In genomic region chr3:45226206-45226915, GRCh38 we compare ENCODE assay signal across 8 cellular contexts. TPM values are rescaled to one million over a fixed set of nuclear protein-coding genes. Genes with fewer than 3 reads are reported as not detected.
DNase-seq lines count a peak whose midpoint lies in the region; ATAC-seq and TF ChIP-seq lines count a peak whose summit lies in the region.

Gene TMEM158 (minus strand): TSS chr3:45226287. CDS start chr3:45226027, 260 bp downstream.

- TF ChIP-seq CTCF in A673 (conservative IDR thresholded peaks at IDR 0.05; ENCODE audit: low read depth, low read length) (no peak), omental fat pad (IDR thresholded peaks at IDR 0.05) (no peak), suprapubic skin (IDR thresholded peaks at IDR 0.05) (no peak)

- no peak within 1 kb of the TSS for H3K27ac ChIP-seq in A673 (ENCODE audit: low read depth, low read length, poor library complexity, severe bottlenecking)
- no peak within 1 kb of the TSS for H3K27ac ChIP-seq in suprapubic skin

- BruUV-seq in A673 (replicated peaks; lab: Mats Ljungman, UMichigan) = no TSS peak

- CTCF ChIA-PET in A673 (lab: Charles Lee) = interaction anchor here (0.6 kb wide), 1 partner anchor 189 kb away, joined by 4 read pairs; no protein-coding TSS in a partner anchor

- DNase-seq in A673 (ENCODE audit: low spot score) (peak; percentile 77), SK-N-DZ (ENCODE audit: low spot score) (peak; percentile 36), head of caudate nucleus (peak; percentile 29 to 94 (median 81)), omental fat pad (ENCODE audit: low spot score) (peak; percentile 74), suprapubic skin (ENCODE audit: low spot score in 2 of 2) (peak; percentile 87 to 88)
- DNase-seq in activated naive CD4-positive, alpha-beta T cell treated with anti-CD3 and anti-CD28 coated beads, Interleukin-2, amount 50 U/mL, for 16 hours = peak; percentile 78

- H3K4me1 ChIP-seq in A673 (ENCODE audit: insufficient read depth, low read length, poor library complexity, severe bottlenecking) (peaks cover 4% of the 10 kb centered on the region), suprapubic skin (peaks cover 24% of the 10 kb centered on the region)

- H3K27me3 ChIP-seq in A673 (replicated peaks; ENCODE audit: insufficient read depth, low read depth, low read length, poor library complexity) (no peaks in the 10 kb centered on the region), suprapubic skin (peaks cover 14% of the 10 kb centered on the region)

- 3% methylated on average over 32 of the region's 63 CpGs for WGBS in suprapubic skin

- H3K9me3 ChIP-seq in A673 (ENCODE audit: low read depth, low read length, poor library complexity, severe bottlenecking) (no peaks in the 10 kb centered on the region), suprapubic skin (no peaks in the 10 kb centered on the region)

- ATAC-seq in GM18907 (IDR thresholded peaks at IDR 0.05; ENCODE audit: unreplicated experiment) (peak; percentile 75), HG03432 (IDR thresholded peaks at IDR 0.05; ENCODE audit: unreplicated experiment) (peak; percentile 76), omental fat pad (ENCODE audit: low FRiP score) (peak; percentile 96)

- intact Hi-C loops in A673 (cut with micrococcal nuclease; ENCODE audit: unreplicated experiment) (loop anchor here (5.0 kb wide), 1 partner anchor 271 kb away; no protein-coding TSS in a partner anchor), head of caudate nucleus (cut with DNase I) (loop anchor here (5.0 to 10.0 kb wide), 2 partner anchors 266 to 428 kb away; no protein-coding TSS in a partner anchor)

- H3K4me3 ChIP-seq in A673 (ENCODE audit: low read depth, low read length, poor library complexity, severe bottlenecking) (peak within 1 kb of the TSS; percentile 54), suprapubic skin (peak within 1 kb of the TSS; percentile 69)

- no peaks in the 10 kb centered on the region for H3K36me3 ChIP-seq in A673 (ENCODE audit: insufficient read depth, low read length, poor library complexity, severe bottlenecking)
- H3K36me3 ChIP-seq in suprapubic skin = no peaks in the 10 kb centered on the region

- POLR2A ChIA-PET in A673 (lab: Charles Lee; ENCODE audit: low non-redundant PET) = no interaction called here

- TF ChIP-seq EP300 in suprapubic skin (IDR thresholded peaks at IDR 0.05) = no peak

- no peak for TF ChIP-seq POLR2A in suprapubic skin (IDR thresholded peaks at IDR 0.05)

RNA-seq across cellular contexts. Expression of gene TMEM158, which starts in this region (rescaled TPM):
- total RNA-seq in A673 (2021) (6.1 and 7.2 TPM in 2 replicates), omental fat pad (10 to 100 TPM in 1 of 4 donors, 1 to 10 TPM in 1, under 1 TPM in 1, not detected in 1; 0.44 to 15.0 (median 3.9) TPM), suprapubic skin (1 to 10 TPM in 2 of 4 donors, under 1 TPM in 2; 0.97 to 4.6 (median 2.2) TPM)
- polyA plus RNA-seq in SK-N-DZ (2014; cell fraction: cytosol; rRNA removed) = 0.97 and 2.4 TPM in 2 replicates
- 1.0 TPM in 2 replicates for polyA plus RNA-seq in SK-N-DZ (2014; cell fraction: nucleus; rRNA removed)

Comparison
In these comparisons a context has a peak if more than half of its experiments do, and no peak if none do; other contexts are left out.
1. DNase-seq: peak in every context shown above with its lines; median percentile 88 in suprapubic skin; 81 in head of caudate nucleus; 78 in activated naive CD4-positive, alpha-beta T cell treated with anti-CD3 and anti-CD28 coated beads, Interleukin-2, amount 50 U/mL, for 16 hours; 77 in A673; 74 in omental fat pad; 36 in SK-N-DZ.